In genomic region chr11:2428322-2428795, GRCh38 we compare ENCODE assay signal across 1 cellular context.
TF ChIP-seq lines count a peak whose summit lies in the region.

No MANE protein-coding gene starts in this region.

TF ChIP-seq in HepG2, 621 proteins besides CTCF, POLR2A, EP300 and RAD21 (continues in another document):
- TF ChIP-seq NR1H2 (CRISPR knock-in tag; IDR thresholded peaks at IDR 0.05; ENCODE audit: borderline replicate concordance, low read depth), result no peak
- no peak for TF ChIP-seq YY1 (IDR thresholded peaks at IDR 0.05; ENCODE audit: insufficient read depth, insufficient replicate concordance, low read depth, low read length)
- peak; percentile 99 for TF ChIP-seq SMC3 (IDR thresholded peaks at IDR 0.05; ENCODE audit: low read length)
- 0 out of 4 replicates have a peak, but pooled peaks of 1 of the 2 experiments have one; percentile 31 for TF ChIP-seq ATF4 (CRISPR knock-in tag; IDR thresholded peaks at IDR 0.05)
- TF ChIP-seq SPEN (CRISPR knock-in tag; IDR thresholded peaks at IDR 0.05; ENCODE audit: low read depth), result 0 out of 2 replicates have a peak, but pooled peaks have one; percentile 24
- TF ChIP-seq ZNF891 (CRISPR knock-in tag; IDR thresholded peaks at IDR 0.05), result no peak
- 0 out of 2 replicates have a peak, but pooled peaks have one; percentile 30 for TF ChIP-seq JUNB (CRISPR knock-in tag; IDR thresholded peaks at IDR 0.05; ENCODE audit: borderline replicate concordance)
- no peak for TF ChIP-seq NR2F6 (IDR thresholded peaks at IDR 0.05)
- TF ChIP-seq NR2F6 (CRISPR knock-in tag; IDR thresholded peaks at IDR 0.05), result no peak
- no peak for TF ChIP-seq ZC3H4 (CRISPR knock-in tag; IDR thresholded peaks at IDR 0.05; ENCODE audit: borderline replicate concordance)
- TF ChIP-seq ZNF615 (CRISPR knock-in tag; IDR thresholded peaks at IDR 0.05; ENCODE audit: borderline replicate concordance), result no peak
- 0 out of 2 replicates have a peak, but pooled peaks have one; percentile 28 for TF ChIP-seq SP2 (CRISPR knock-in tag; IDR thresholded peaks at IDR 0.05)
- no peak for TF ChIP-seq ZNF235 (CRISPR knock-in tag; IDR thresholded peaks at IDR 0.05; ENCODE audit: borderline replicate concordance)
- no peak for TF ChIP-seq ATF7-NPFF (CRISPR knock-in tag; IDR thresholded peaks at IDR 0.05; ENCODE audit: low read depth)
- TF ChIP-seq NFATC3 (CRISPR knock-in tag; IDR thresholded peaks at IDR 0.05), result no peak
- TF ChIP-seq CREB1 (IDR thresholded peaks at IDR 0.05), result peak; percentile 92
- no peak for TF ChIP-seq CREB1 (CRISPR knock-in tag; IDR thresholded peaks at IDR 0.05)
- TF ChIP-seq IKZF5 (CRISPR knock-in tag; IDR thresholded peaks at IDR 0.05), result peak; percentile 45; the same call in 1 of the 2 replicates
- no peak for TF ChIP-seq TP53 (CRISPR knock-in tag; conservative IDR thresholded peaks at IDR 0.05)
- TF ChIP-seq BRD4 (CRISPR knock-in tag; IDR thresholded peaks at IDR 0.05), result no peak
- no peak for TF ChIP-seq TERF1 (CRISPR knock-in tag; IDR thresholded peaks at IDR 0.05)
- TF ChIP-seq TARDBP (CRISPR knock-in tag; IDR thresholded peaks at IDR 0.05), result no peak
- TF ChIP-seq KDM2A (CRISPR knock-in tag; IDR thresholded peaks at IDR 0.05; ENCODE audit: borderline replicate concordance, low read depth), result peak; percentile 49; the same call in 1 of the 2 replicates
- no peak for TF ChIP-seq ZNF160 (CRISPR knock-in tag; IDR thresholded peaks at IDR 0.05)
- TF ChIP-seq ZNF318 (CRISPR knock-in tag; IDR thresholded peaks at IDR 0.05), result no peak
- no peak for TF ChIP-seq STAT6 (CRISPR knock-in tag; IDR thresholded peaks at IDR 0.05; ENCODE audit: borderline replicate concordance)
- TF ChIP-seq SALL1 (CRISPR knock-in tag; IDR thresholded peaks at IDR 0.05), result 0 out of 2 replicates have a peak, but pooled peaks have one; percentile 15
- no peak for TF ChIP-seq RFXAP (CRISPR knock-in tag; IDR thresholded peaks at IDR 0.05; ENCODE audit: borderline replicate concordance)
- no peak for TF ChIP-seq ZFP91 (CRISPR knock-in tag; IDR thresholded peaks at IDR 0.05; ENCODE audit: borderline replicate concordance)
- no peak for TF ChIP-seq HNF1A (IDR thresholded peaks at IDR 0.05; ENCODE audit: low read depth)
- no peak for TF ChIP-seq HNF1A (CRISPR knock-in tag; IDR thresholded peaks at IDR 0.05; ENCODE audit: borderline replicate concordance)
- no peak for TF ChIP-seq ZBTB25 (CRISPR knock-in tag; IDR thresholded peaks at IDR 0.05)
- no peak for TF ChIP-seq AGO1 (IDR thresholded peaks at IDR 0.05; ENCODE audit: low read depth, low read length, poor library complexity, severe bottlenecking)
- no peak for TF ChIP-seq POLR2AphosphoS5 (IDR thresholded peaks at IDR 0.05; ENCODE audit: low read depth, low read length)
- TF ChIP-seq ZEB1 (IDR thresholded peaks at IDR 0.05; ENCODE audit: insufficient replicate concordance, low read depth), result no peak
- TF ChIP-seq HOXA5 (CRISPR knock-in tag; IDR thresholded peaks at IDR 0.05), result no peak
- no peak for TF ChIP-seq BRCA1 (CRISPR knock-in tag; IDR thresholded peaks at IDR 0.05)
- no peak for TF ChIP-seq MLX (CRISPR knock-in tag; IDR thresholded peaks at IDR 0.05)
- no peak for TF ChIP-seq ZNF629 (CRISPR knock-in tag; conservative IDR thresholded peaks at IDR 0.05)
- no peak for TF ChIP-seq ATM (IDR thresholded peaks at IDR 0.05; ENCODE audit: borderline replicate concordance)
